Comparison of ENCODE assay signal across 28 cellular contexts in the genomic region with DNA sequence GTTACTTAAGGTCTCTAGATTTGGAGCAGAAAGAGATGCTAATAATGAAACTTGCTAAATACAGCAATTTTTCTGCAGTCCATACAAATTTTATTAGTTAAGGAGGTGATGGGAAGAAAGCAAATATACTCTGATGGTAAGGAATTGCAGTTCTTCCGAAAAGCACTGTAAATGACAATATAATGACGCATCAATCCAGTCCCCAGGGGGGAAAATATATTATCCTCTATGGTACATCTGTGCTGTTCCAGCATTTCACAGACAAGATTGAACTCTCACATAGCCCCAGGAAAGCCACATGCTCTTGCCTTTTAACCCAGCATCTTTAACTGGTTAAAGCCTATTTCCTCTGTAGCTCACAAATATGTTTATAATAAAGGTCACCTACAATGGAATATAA.
"Had no signal": no experiment of that assay in that cellular context is flagged by ENCODE, and none has a peak within 500 bp of the region (broad histone marks: within the 10 kb centered on the region; RNA-seq: fewer than 3 reads in every experiment).

No MANE protein-coding gene starts in this region.

- H3K27ac ChIP-seq: adrenal gland, body of pancreas, epithelial cell of prostate, esophagus squamous epithelium, gastroesophageal sphincter, heart right ventricle had no signal

- H3K4me3 ChIP-seq: adrenal gland, body of pancreas, esophagus squamous epithelium, gastroesophageal sphincter, heart right ventricle had no signal

- H3K4me1 ChIP-seq: adrenal gland, gastroesophageal sphincter, heart right ventricle had no signal

- H3K27me3 ChIP-seq: adrenal gland, body of pancreas, esophagus squamous epithelium, gastroesophageal sphincter, heart right ventricle had no signal

- DNase-seq: activated CD4-positive, alpha-beta memory T cell treated with anti-CD3 and anti-CD28 coated beads for 36 hours; activated CD4-positive, alpha-beta T cell treated with anti-CD3 and anti-CD28 coated beads for 36 hours; activated CD4-positive, alpha-beta T cell treated with anti-CD3 and anti-CD28 coated beads, Interleukin-2, amount 10 ng/mL, durations not matched to agents 24 days and 14 days; activated CD4-positive, CD25-positive, alpha-beta regulatory T cell; activated CD4-positive, CD25-positive, alpha-beta regulatory T cell treated with anti-CD3 and anti-CD28 coated beads, Interleukin-2, amount 50 U/mL, for 72 hours; activated CD8-positive, alpha-beta memory T cell treated with anti-CD3 and anti-CD28 coated beads, Interleukin-2, amount 10 ng/mL, durations not matched to agents 7 days and 5 days; activated CD8-positive, alpha-beta memory T cell treated with anti-CD3 and anti-CD28 coated beads, Interleukin-2, amount 50 U/mL, for 4 hours; activated CD8-positive, alpha-beta T cell treated with anti-CD3 and anti-CD28 coated beads, Interleukin-2, amount 10 ng/mL, durations not matched to agents 7 days and 5 days; activated effector memory CD4-positive, alpha-beta T cell treated with anti-CD3 and anti-CD28 coated beads, Interleukin-2, amount 50 U/mL, for 16 hours; activated naive CD4-positive, alpha-beta T cell treated with anti-CD3 and anti-CD28 coated beads for 36 hours; activated naive CD8-positive, alpha-beta T cell treated with anti-CD3 and anti-CD28 coated beads for 36 hours; activated naive CD8-positive, alpha-beta T cell treated with anti-CD3 and anti-CD28 coated beads, Interleukin-2, amount 50 U/mL, for 24 hours; activated T-cell treated with anti-CD3 and anti-CD28 coated beads, Interleukin-2, amount 50 U/mL, for 1 hour; activated T-cell treated with anti-CD3 and anti-CD28 coated beads, Interleukin-2, amount 50 U/mL, for 48 hours; adrenal gland; amygdala; aorta; body of pancreas; caudate nucleus; cortex of kidney; dermis blood vessel endothelial cell; effector CD4-positive, alpha-beta T cell; esophagus squamous epithelium; foreskin fibroblast; heart right ventricle; T-helper 2 cell had no signal

- H3K9me3 ChIP-seq: adrenal gland, body of pancreas, esophagus squamous epithelium, gastroesophageal sphincter, heart right ventricle had no signal

- H3K36me3 ChIP-seq: adrenal gland, esophagus squamous epithelium, gastroesophageal sphincter, heart right ventricle had no signal
